Comparison of ENCODE assay signal across 8 cellular contexts in genomic region chr3:124812291-124813265, GRCh38.
A peak's percentile ranks its signal among the peaks of the same experiment; 100 is the strongest.
DNase-seq lines count a peak whose midpoint lies in the region; ATAC-seq and TF ChIP-seq lines count a peak whose summit lies in the region.

No MANE protein-coding gene starts in this region.

- H3K27ac Mint-ChIP-seq in activated T-cell treated with anti-CD3 and anti-CD28 coated beads, Interleukin-2, amount 50 U/mL, for 24 hours = no peak overlapping the region

- ATAC-seq in psoas muscle (peak; percentile 90 to 93 (median 92)), GM19397 (IDR thresholded peaks at IDR 0.05; ENCODE audit: unreplicated experiment) (no peak)

- TF ChIP-seq CTCF in foreskin fibroblast (IDR thresholded peaks at IDR 0.05; ENCODE audit: low read depth, low read length) (no peak), psoas muscle (IDR thresholded peaks at IDR 0.05) (no peak)

- peaks cover 8% of the 10 kb centered on the region for H3K27me3 Mint-ChIP-seq in activated T-cell treated with anti-CD3 and anti-CD28 coated beads, Interleukin-2, amount 50 U/mL, for 24 hours

- no peaks in the 10 kb centered on the region for H3K9me3 Mint-ChIP-seq in activated T-cell treated with anti-CD3 and anti-CD28 coated beads, Interleukin-2, amount 50 U/mL, for 24 hours

- H3K4me1 Mint-ChIP-seq in activated T-cell treated with anti-CD3 and anti-CD28 coated beads, Interleukin-2, amount 50 U/mL, for 24 hours (ENCODE audit: low read depth) = no peaks in the 10 kb centered on the region

- 28 to 41% (median 30%) methylated on average over 15 of the region's 15 CpGs for WGBS in psoas muscle, 3 donors

- H3K4me3 Mint-ChIP-seq in activated T-cell treated with anti-CD3 and anti-CD28 coated beads, Interleukin-2, amount 50 U/mL, for 24 hours = no peak overlapping the region

- DNase-seq in EL = peak; percentile 96
- DNase-seq in RPMI7951 (ENCODE audit: low read depth) = peak; percentile 99
- DNase-seq in foreskin fibroblast = peak; percentile 96 to 97
- peak; percentile 72 to 84 for DNase-seq in psoas muscle
- no peak for DNase-seq in activated T-cell treated with anti-CD3 and anti-CD28 coated beads, Interleukin-2, amount 50 U/mL, for 24 hours
- DNase-seq in iPS-NIHi7 (ENCODE audit: extremely low spot score) = no peak
- DNase-seq in central memory CD4-positive, alpha-beta T cell = no peak

- no peaks in the 10 kb centered on the region for H3K36me3 Mint-ChIP-seq in activated T-cell treated with anti-CD3 and anti-CD28 coated beads, Interleukin-2, amount 50 U/mL, for 24 hours (ENCODE audit: low read depth)

- no peaks in the 10 kb centered on the region for H3K9me3 ChIP-seq in psoas muscle

- H3K27me3 ChIP-seq in psoas muscle (ENCODE audit: insufficient read depth in 3 of 3, low read length in 2 of 3) = no peaks in the 10 kb centered on the region

- peaks cover 0 to 34% of the 10 kb centered on the region in 2 donors for H3K36me3 ChIP-seq in psoas muscle (ENCODE audit: insufficient read depth in 1 of 2, low read depth in 1 of 2)

- peaks cover 49% of the 10 kb centered on the region for H3K4me1 ChIP-seq in psoas muscle

- H3K27ac ChIP-seq in psoas muscle = peak overlapping the region; percentile 91

- intact Hi-C loops in psoas muscle (cut with DNase I) = no loop called here

- H3K4me3 ChIP-seq in foreskin fibroblast (ENCODE audit: low read depth in 1 of 2, low read length in 2 of 2) = peak overlapping the region in 1 of 2 donors; percentile 25
- H3K4me3 ChIP-seq in psoas muscle = peak overlapping the region; percentile 34

Comparison
In these comparisons a context has a peak if more than half of its experiments do, and no peak if none do; other contexts are left out.
1. DNase-seq: peak in EL (single experiment), RPMI7951 (single experiment), foreskin fibroblast (2 of 2) and psoas muscle (2 of 2); none in activated T-cell treated with anti-CD3 and anti-CD28 coated beads, Interleukin-2, amount 50 U/mL, for 24 hours (single experiment), iPS-NIHi7 (single experiment) and central memory CD4-positive, alpha-beta T cell (single experiment).